ENCODE assay signal across 1 cellular context in the genomic region with DNA sequence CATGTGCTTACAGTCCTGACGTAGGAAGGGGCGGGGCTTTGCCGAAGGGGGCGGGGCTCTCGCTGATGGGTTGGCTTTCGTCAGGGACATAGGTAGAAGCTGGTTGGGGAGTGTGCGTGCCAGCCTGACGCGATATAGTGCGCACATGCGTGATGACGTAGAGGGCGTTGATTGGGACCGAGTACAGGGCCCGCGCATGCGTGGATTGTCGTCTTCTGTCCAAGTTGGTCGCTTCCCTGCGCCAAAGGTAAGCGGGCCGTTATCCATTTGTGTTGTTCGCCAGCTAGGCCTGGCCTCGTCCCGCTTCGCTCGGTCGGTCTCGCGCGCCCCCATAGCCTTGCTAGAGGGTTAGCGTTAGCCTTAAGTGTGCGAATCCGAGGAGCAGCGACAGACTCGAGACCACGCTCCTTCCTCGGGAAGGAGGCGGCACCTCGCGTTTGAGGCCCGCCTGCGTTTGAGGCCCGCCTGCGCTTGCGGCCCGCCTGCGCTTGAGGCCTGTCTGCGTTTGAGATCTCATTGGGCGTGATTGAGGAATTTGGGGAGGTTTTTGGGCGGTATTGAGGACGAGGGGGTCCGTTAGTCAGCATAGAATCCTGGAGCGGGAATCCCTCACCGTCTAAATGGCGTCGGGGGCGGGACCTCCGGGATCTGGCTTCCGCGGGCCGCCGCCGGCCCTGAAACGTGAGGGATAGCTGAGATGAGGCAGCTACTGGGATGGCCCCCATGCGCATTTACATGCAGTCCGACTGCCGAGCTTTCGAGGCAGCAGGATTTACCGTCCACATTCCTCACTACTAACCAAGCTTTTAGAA.
A peak's percentile ranks its signal among the peaks of the same experiment; 100 is the strongest.
TF ChIP-seq lines count a peak whose summit lies in the region.

TSS of gene XRCC6 (plus strand) at position 197 of the 812 bp plus-strand sequence. CDS start 710 bp downstream, outside the sequence.

TF ChIP-seq in WTC11, 78 proteins besides CTCF, POLR2A, EP300 and RAD21 (continued from another document):
- TF ChIP-seq, protein P1, sequence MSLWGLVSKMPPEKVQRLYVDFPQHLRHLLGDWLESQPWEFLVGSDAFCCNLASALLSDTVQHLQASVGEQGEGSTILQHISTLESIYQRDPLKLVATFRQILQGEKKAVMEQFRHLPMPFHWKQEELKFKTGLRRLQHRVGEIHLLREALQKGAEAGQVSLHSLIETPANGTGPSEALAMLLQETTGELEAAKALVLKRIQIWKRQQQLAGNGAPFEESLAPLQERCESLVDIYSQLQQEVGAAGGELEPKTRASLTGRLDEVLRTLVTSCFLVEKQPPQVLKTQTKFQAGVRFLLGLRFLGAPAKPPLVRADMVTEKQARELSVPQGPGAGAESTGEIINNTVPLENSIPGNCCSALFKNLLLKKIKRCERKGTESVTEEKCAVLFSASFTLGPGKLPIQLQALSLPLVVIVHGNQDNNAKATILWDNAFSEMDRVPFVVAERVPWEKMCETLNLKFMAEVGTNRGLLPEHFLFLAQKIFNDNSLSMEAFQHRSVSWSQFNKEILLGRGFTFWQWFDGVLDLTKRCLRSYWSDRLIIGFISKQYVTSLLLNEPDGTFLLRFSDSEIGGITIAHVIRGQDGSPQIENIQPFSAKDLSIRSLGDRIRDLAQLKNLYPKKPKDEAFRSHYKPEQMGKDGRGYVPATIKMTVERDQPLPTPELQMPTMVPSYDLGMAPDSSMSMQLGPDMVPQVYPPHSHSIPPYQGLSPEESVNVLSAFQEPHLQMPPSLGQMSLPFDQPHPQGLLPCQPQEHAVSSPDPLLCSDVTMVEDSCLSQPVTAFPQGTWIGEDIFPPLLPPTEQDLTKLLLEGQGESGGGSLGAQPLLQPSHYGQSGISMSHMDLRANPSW (CRISPR knock-in tag; conservative IDR thresholded peaks at IDR 0.05; ENCODE audit: low read depth): no peak
- TF ChIP-seq, protein P2, sequence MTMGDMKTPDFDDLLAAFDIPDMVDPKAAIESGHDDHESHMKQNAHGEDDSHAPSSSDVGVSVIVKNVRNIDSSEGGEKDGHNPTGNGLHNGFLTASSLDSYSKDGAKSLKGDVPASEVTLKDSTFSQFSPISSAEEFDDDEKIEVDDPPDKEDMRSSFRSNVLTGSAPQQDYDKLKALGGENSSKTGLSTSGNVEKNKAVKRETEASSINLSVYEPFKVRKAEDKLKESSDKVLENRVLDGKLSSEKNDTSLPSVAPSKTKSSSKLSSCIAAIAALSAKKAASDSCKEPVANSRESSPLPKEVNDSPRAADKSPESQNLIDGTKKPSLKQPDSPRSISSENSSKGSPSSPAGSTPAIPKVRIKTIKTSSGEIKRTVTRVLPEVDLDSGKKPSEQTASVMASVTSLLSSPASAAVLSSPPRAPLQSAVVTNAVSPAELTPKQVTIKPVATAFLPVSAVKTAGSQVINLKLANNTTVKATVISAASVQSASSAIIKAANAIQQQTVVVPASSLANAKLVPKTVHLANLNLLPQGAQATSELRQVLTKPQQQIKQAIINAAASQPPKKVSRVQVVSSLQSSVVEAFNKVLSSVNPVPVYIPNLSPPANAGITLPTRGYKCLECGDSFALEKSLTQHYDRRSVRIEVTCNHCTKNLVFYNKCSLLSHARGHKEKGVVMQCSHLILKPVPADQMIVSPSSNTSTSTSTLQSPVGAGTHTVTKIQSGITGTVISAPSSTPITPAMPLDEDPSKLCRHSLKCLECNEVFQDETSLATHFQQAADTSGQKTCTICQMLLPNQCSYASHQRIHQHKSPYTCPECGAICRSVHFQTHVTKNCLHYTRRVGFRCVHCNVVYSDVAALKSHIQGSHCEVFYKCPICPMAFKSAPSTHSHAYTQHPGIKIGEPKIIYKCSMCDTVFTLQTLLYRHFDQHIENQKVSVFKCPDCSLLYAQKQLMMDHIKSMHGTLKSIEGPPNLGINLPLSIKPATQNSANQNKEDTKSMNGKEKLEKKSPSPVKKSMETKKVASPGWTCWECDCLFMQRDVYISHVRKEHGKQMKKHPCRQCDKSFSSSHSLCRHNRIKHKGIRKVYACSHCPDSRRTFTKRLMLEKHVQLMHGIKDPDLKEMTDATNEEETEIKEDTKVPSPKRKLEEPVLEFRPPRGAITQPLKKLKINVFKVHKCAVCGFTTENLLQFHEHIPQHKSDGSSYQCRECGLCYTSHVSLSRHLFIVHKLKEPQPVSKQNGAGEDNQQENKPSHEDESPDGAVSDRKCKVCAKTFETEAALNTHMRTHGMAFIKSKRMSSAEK (CRISPR knock-in tag; IDR thresholded peaks at IDR 0.05; ENCODE audit: borderline replicate concordance): no peak
- peak; percentile 85; the same call in 1 of the 2 replicates for TF ChIP-seq FOXP1 (CRISPR knock-in tag; IDR thresholded peaks at IDR 0.05; ENCODE audit: borderline replicate concordance)
- TF ChIP-seq NR1H2 (CRISPR knock-in tag; IDR thresholded peaks at IDR 0.05): no peak
- peak; percentile 87; the same call in 1 of the 2 replicates for TF ChIP-seq ATF1 (CRISPR knock-in tag; IDR thresholded peaks at IDR 0.05)
- no peak; the same call in 1 of the 2 replicates for TF ChIP-seq AR (CRISPR knock-in tag; IDR thresholded peaks at IDR 0.05)
- no peak for TF ChIP-seq ZNF416 (CRISPR knock-in tag; IDR thresholded peaks at IDR 0.05)
- TF ChIP-seq CREM (CRISPR knock-in tag; IDR thresholded peaks at IDR 0.05): peak; percentile 91
- TF ChIP-seq ZNF219 (CRISPR knock-in tag; IDR thresholded peaks at IDR 0.05; ENCODE audit: borderline replicate concordance): peak; percentile 75; the same call in 1 of the 2 replicates
- no peak for TF ChIP-seq ZNF423 (CRISPR knock-in tag; IDR thresholded peaks at IDR 0.05)
- no peak for TF ChIP-seq JAZF1 (CRISPR knock-in tag; IDR thresholded peaks at IDR 0.05)
- TF ChIP-seq NFATC4 (CRISPR knock-in tag; IDR thresholded peaks at IDR 0.05): no peak
- no peak for TF ChIP-seq ZNF232 (CRISPR knock-in tag; IDR thresholded peaks at IDR 0.05)
- peak; percentile 59 for TF ChIP-seq CREB1 (CRISPR knock-in tag; IDR thresholded peaks at IDR 0.05)
- TF ChIP-seq TEAD1 (CRISPR knock-in tag; IDR thresholded peaks at IDR 0.05): peak; percentile 74
- no peak for TF ChIP-seq TP53 (CRISPR knock-in tag; IDR thresholded peaks at IDR 0.05)
- TF ChIP-seq SMAD4 (CRISPR knock-in tag; IDR thresholded peaks at IDR 0.05): peak; percentile 74; the same call in 1 of the 2 replicates
- TF ChIP-seq KAT7 (CRISPR knock-in tag; IDR thresholded peaks at IDR 0.05; ENCODE audit: borderline replicate concordance): no peak
- TF ChIP-seq EMX1 (CRISPR knock-in tag; IDR thresholded peaks at IDR 0.05): no peak
- TF ChIP-seq SOX15 (CRISPR knock-in tag; IDR thresholded peaks at IDR 0.05): no peak
- no peak for TF ChIP-seq NR3C1 (CRISPR knock-in tag; conservative IDR thresholded peaks at IDR 0.05; ENCODE audit: low read depth)
- TF ChIP-seq, protein P3, sequence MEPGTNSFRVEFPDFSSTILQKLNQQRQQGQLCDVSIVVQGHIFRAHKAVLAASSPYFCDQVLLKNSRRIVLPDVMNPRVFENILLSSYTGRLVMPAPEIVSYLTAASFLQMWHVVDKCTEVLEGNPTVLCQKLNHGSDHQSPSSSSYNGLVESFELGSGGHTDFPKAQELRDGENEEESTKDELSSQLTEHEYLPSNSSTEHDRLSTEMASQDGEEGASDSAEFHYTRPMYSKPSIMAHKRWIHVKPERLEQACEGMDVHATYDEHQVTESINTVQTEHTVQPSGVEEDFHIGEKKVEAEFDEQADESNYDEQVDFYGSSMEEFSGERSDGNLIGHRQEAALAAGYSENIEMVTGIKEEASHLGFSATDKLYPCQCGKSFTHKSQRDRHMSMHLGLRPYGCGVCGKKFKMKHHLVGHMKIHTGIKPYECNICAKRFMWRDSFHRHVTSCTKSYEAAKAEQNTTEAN (CRISPR knock-in tag; IDR thresholded peaks at IDR 0.05): no peak
- no peak for TF ChIP-seq PRRX2 (CRISPR knock-in tag; IDR thresholded peaks at IDR 0.05)
- TF ChIP-seq E2F4 (CRISPR knock-in tag; IDR thresholded peaks at IDR 0.05; ENCODE audit: borderline replicate concordance, low read depth): 0 out of 2 replicates have a peak, but pooled peaks have one; percentile 29
- no peak for TF ChIP-seq ZNF317 (CRISPR knock-in tag; IDR thresholded peaks at IDR 0.05; ENCODE audit: borderline replicate concordance, low read depth)
- TF ChIP-seq NFYB (CRISPR knock-in tag; conservative IDR thresholded peaks at IDR 0.05; ENCODE audit: low read depth): peak; percentile 49; the same call in 1 of the 2 replicates
- TF ChIP-seq GABPB1 (CRISPR knock-in tag; IDR thresholded peaks at IDR 0.05): peak; percentile 4; the same call in 1 of the 2 replicates
- TF ChIP-seq, protein P4, sequence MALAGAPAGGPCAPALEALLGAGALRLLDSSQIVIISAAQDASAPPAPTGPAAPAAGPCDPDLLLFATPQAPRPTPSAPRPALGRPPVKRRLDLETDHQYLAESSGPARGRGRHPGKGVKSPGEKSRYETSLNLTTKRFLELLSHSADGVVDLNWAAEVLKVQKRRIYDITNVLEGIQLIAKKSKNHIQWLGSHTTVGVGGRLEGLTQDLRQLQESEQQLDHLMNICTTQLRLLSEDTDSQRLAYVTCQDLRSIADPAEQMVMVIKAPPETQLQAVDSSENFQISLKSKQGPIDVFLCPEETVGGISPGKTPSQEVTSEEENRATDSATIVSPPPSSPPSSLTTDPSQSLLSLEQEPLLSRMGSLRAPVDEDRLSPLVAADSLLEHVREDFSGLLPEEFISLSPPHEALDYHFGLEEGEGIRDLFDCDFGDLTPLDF (CRISPR knock-in tag; IDR thresholded peaks at IDR 0.05): peak; percentile 79; the same call in 1 of the 2 replicates
- TF ChIP-seq FOXK1 (CRISPR knock-in tag; IDR thresholded peaks at IDR 0.05): peak; percentile 85
- TF ChIP-seq ESRRA (CRISPR knock-in tag; IDR thresholded peaks at IDR 0.05; ENCODE audit: borderline replicate concordance): no peak; the same call in 1 of the 2 replicates
- no peak for TF ChIP-seq SMAD3 (CRISPR knock-in tag; IDR thresholded peaks at IDR 0.05; ENCODE audit: borderline replicate concordance)
